13 cellular contexts compared by ENCODE assay signal in genomic region chr6:159400806-159401205, GRCh38.
A peak's percentile ranks its signal among the peaks of the same experiment; 100 is the strongest.
DNase-seq lines count a peak whose midpoint lies in the region; ATAC-seq lines count a peak whose summit lies in the region.
"Had no signal": no experiment of that assay in that cellular context is flagged by ENCODE, and none has a peak within 500 bp of the region (broad histone marks: within the 10 kb centered on the region; RNA-seq: fewer than 3 reads in every experiment).

No MANE protein-coding gene starts in this region.

- no peak for ATAC-seq in GM21515 (IDR thresholded peaks at IDR 0.05; ENCODE audit: unreplicated experiment)
- ATAC-seq in HG02840 (IDR thresholded peaks at IDR 0.05; ENCODE audit: low FRiP score, unreplicated experiment) = no peak
- ATAC-seq: A549 had no signal

- DNase-seq in RPMI7951 (ENCODE audit: low read depth) (peak; percentile 32), glomerular visceral epithelial cell (ENCODE audit: extremely low spot score) (peak; percentile 18), renal cortical epithelial cell (ENCODE audit: low read depth) (peak; percentile 40), HCEC 1CT (no peak)
- DNase-seq: Caco-2; CD8-positive, alpha-beta memory T cell; DND-41; GDM1; HFFc6; IMR-90 had no signal
